In genomic region chr3:149650828-149651227, GRCh38 we compare ENCODE assay signal across 1 cellular context.
TF ChIP-seq lines count a peak whose summit lies in the region.

No MANE protein-coding gene starts in this region.

TF ChIP-seq in WTC11, 78 proteins besides CTCF, POLR2A, EP300 and RAD21 (continued from another document):
- no peak for TF ChIP-seq E2F1 (CRISPR knock-in tag; IDR thresholded peaks at IDR 0.05)
